In the genomic region with DNA sequence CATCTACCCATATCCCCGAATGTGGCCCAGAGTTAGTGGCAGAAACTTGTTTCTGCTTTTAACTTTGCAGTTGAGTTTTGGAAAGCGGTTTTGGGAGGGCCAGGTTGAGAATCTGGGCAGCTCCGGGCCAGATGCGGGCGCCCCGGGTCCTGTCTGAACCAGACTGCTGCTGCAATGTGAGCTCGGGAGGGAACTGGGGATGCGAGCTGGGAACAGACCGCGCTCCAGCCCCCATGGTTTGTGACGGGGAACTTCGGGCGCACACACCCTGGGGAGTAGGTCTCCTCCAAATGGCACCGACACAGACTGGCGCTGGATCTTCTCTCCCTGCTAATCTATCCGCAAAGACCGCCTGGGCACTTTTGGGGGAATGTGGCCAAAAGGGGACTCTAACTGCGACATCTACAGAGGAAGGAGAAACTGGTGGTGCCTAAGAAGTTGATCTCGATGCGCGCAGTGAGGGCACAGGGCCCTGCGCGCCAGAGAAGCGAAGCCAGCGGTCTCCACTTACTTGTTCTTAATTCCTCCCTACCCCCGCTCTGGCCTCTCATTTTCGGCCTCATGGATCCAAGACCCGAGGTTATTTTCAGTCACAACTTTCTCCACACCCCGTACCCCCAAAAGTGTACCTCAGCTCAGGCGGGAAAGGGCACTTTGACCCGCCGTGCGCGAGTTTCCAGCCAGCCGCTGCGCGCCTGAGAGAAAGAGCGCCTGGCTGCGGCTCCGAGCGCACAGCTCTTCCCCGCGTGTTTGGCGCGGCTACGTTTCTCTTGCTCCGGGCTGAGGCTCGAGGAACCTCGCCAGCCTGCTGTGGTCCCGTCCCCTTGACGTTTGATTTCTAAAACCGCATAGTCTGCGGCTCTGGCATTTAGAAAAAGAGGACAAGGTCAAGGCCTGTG, we compare ENCODE assay signal across 9 cellular contexts.
A peak's percentile ranks its signal among the peaks of the same experiment; 100 is the strongest.
DNase-seq lines count a peak whose midpoint lies in the region; ATAC-seq and TF ChIP-seq lines count a peak whose summit lies in the region.
"Had no signal": no experiment of that assay in that cellular context is flagged by ENCODE, and none has a peak within 500 bp of the region (broad histone marks: within the 10 kb centered on the region; RNA-seq: fewer than 3 reads in every experiment).

No MANE protein-coding gene starts in this region.

- H3K36me3 ChIP-seq in SK-N-SH (replicated peaks in 1 of 2; ENCODE audit: control insufficient read depth in 1 of 2, insufficient read depth in 2 of 2, low read length in 1 of 2): no peaks in the 10 kb centered on the region
- H3K36me3 ChIP-seq in heart left ventricle: no peaks in the 10 kb centered on the region
- H3K36me3 ChIP-seq in parathyroid adenoma (ENCODE audit: control insufficient read depth, insufficient read depth, low read length): no peaks in the 10 kb centered on the region

- intact Hi-C loops in heart left ventricle (cut with DNase I): loop anchor here in 3 of 10 donors (2.0 to 10.0 kb wide), 4 partner anchors 37 to 389 kb away; no protein-coding TSS in a partner anchor

- H3K9me3 Mint-ChIP-seq in activated CD8-positive, alpha-beta memory T cell treated with anti-CD3 and anti-CD28 coated beads, Interleukin-2, amount 10 ng/mL, durations not matched to agents 7 days and 5 days (ENCODE audit: low read depth): no peaks in the 10 kb centered on the region

- WGBS in SK-N-SH (ENCODE audit: low lambda C conversion rate): 52% methylated on average over 49 of the region's 53 CpGs
- WGBS in heart left ventricle, 4 donors: 15 to 31% (median 20%) methylated on average over 47 to 53 of the region's 53 CpGs

- peak overlapping the region; percentile 81 for H3K4me2 ChIP-seq in SK-N-SH
- H3K4me2 ChIP-seq in parathyroid adenoma (ENCODE audit: low read length): peak overlapping the region; percentile 89

- H4K20me1 ChIP-seq in SK-N-SH (ENCODE audit: insufficient read depth): no peaks in the 10 kb centered on the region

- TF ChIP-seq POLR2A in heart left ventricle (IDR thresholded peaks at IDR 0.05): no peak

- no peaks in the 10 kb centered on the region; the same call in 1 of the 2 replicates for H3K9me3 ChIP-seq in SK-N-SH
- no peaks in the 10 kb centered on the region for H3K9me3 ChIP-seq in heart left ventricle
- no peaks in the 10 kb centered on the region for H3K9me3 ChIP-seq in parathyroid adenoma (ENCODE audit: control insufficient read depth, low read length)

- no peak overlapping the region for H3K27ac Mint-ChIP-seq in activated CD8-positive, alpha-beta memory T cell treated with anti-CD3 and anti-CD28 coated beads, Interleukin-2, amount 10 ng/mL, durations not matched to agents 7 days and 5 days

- H2AFZ ChIP-seq in SK-N-SH (ENCODE audit: low read depth): peak overlapping the region; percentile 84; the same call in 1 of the 2 replicates
- no peak overlapping the region for H2AFZ ChIP-seq in parathyroid adenoma

- no peaks in the 10 kb centered on the region for H3K9me2 ChIP-seq in SK-N-SH

- H3K27me3 ChIP-seq in SK-N-SH (ENCODE audit: insufficient read depth) (no peaks in the 10 kb centered on the region), heart left ventricle (peaks cover 0 to 61% (median 26%) of the 10 kb centered on the region in 9 donors), parathyroid adenoma (ENCODE audit: control insufficient read depth, insufficient read depth, low read length) (no peaks in the 10 kb centered on the region)

- H3K4me3 ChIP-seq in SK-N-SH (ENCODE audit: low read depth in 2 of 2, low read length in 1 of 2) (peak overlapping the region; percentile 57 to 63), heart left ventricle (peak overlapping the region; percentile 28 to 65 (median 49)), parathyroid adenoma (ENCODE audit: low read depth, low read length) (peak overlapping the region; percentile 73)

- H3K79me2 ChIP-seq in SK-N-SH (ENCODE audit: insufficient read depth) (no peaks in the 10 kb centered on the region), parathyroid adenoma (peaks cover 27% of the 10 kb centered on the region)

- POLR2A ChIA-PET in SK-N-SH (lab: Yijun Ruan, JAX): no interaction called here

- no peak overlapping the region for H3K9ac ChIP-seq in SK-N-SH
- no peak overlapping the region for H3K9ac ChIP-seq in parathyroid adenoma

- DNase-seq in Daoy (ENCODE audit: low read depth) (peak; percentile 10), SK-N-SH (peak; percentile 59), heart left ventricle (peak in 1 of 5 donors; percentile 39), amniotic stem cell (lab: John Stamatoyannopoulos, UW) (no peak), HCEC 1CT (no peak)
- no peak for DNase-seq in activated CD8-positive, alpha-beta memory T cell treated with anti-CD3 and anti-CD28 coated beads, Interleukin-2, amount 10 ng/mL, durations not matched to agents 7 days and 5 days
- DNase-seq: activated CD4-positive, alpha-beta T cell treated with anti-CD3 and anti-CD28 coated beads, Interleukin-2, amount 50 U/mL, for 1 hour had no signal

- CTCF ChIA-PET in SK-N-SH (lab: Yijun Ruan, JAX): no interaction called here
- CTCF ChIA-PET in activated CD8-positive, alpha-beta memory T cell treated with anti-CD3 and anti-CD28 coated beads, Interleukin-2, amount 10 ng/mL, durations not matched to agents 7 days and 5 days (lab: Charles Lee): no interaction called here

- H3F3A ChIP-seq in SK-N-SH (replicated peaks; ENCODE audit: insufficient read depth): no peaks in the 10 kb centered on the region

- TF ChIP-seq CTCF in SK-N-SH (IDR thresholded peaks at IDR 0.05) (no peak), heart left ventricle (IDR thresholded peaks at IDR 0.05) (no peak), parathyroid adenoma (IDR thresholded peaks at IDR 0.05) (no peak)

- TF ChIP-seq EP300 in SK-N-SH (IDR thresholded peaks at IDR 0.05; ENCODE audit: borderline replicate concordance in 1 of 2, low read depth in 1 of 2, low read length in 1 of 2): no peak

- H3K27me3 Mint-ChIP-seq in activated CD8-positive, alpha-beta memory T cell treated with anti-CD3 and anti-CD28 coated beads, Interleukin-2, amount 10 ng/mL, durations not matched to agents 7 days and 5 days: peaks cover 70% of the 10 kb centered on the region

- TF ChIP-seq RAD21 in SK-N-SH (IDR thresholded peaks at IDR 0.05; ENCODE audit: low read length): no peak

- H3K4me1 ChIP-seq in SK-N-SH (ENCODE audit: control insufficient read depth in 1 of 2, insufficient read depth in 2 of 2, low read depth in 1 of 2, low read length in 1 of 2): peaks cover 0 to 9% of the 10 kb centered on the region in 2 experiments; a peak in 1 of 4 replicates
- H3K4me1 ChIP-seq in heart left ventricle: peaks cover 0 to 18% (median 0%) of the 10 kb centered on the region in 12 donors
- no peaks in the 10 kb centered on the region for H3K4me1 ChIP-seq in parathyroid adenoma

- H3K27ac ChIP-seq in SK-N-SH (ENCODE audit: low read depth in 2 of 2, low read length in 1 of 2) (no peak overlapping the region), heart left ventricle (peak overlapping the region in 9 of 12 donors; percentile 17 to 82 (median 63)), parathyroid adenoma (peak overlapping the region; percentile 96)

- no peaks in the 10 kb centered on the region for H3K4me1 Mint-ChIP-seq in activated CD8-positive, alpha-beta memory T cell treated with anti-CD3 and anti-CD28 coated beads, Interleukin-2, amount 10 ng/mL, durations not matched to agents 7 days and 5 days

- peaks cover 13% of the 10 kb centered on the region for H3K36me3 Mint-ChIP-seq in activated CD8-positive, alpha-beta memory T cell treated with anti-CD3 and anti-CD28 coated beads, Interleukin-2, amount 10 ng/mL, durations not matched to agents 7 days and 5 days

- ATAC-seq in heart left ventricle (peak; percentile 13 to 66 (median 45)), HG02798 (IDR thresholded peaks at IDR 0.05; ENCODE audit: poor library complexity, unreplicated experiment) (no peak)
- no peak for ATAC-seq in activated CD8-positive, alpha-beta memory T cell treated with anti-CD3 and anti-CD28 coated beads, Interleukin-2, amount 10 ng/mL, durations not matched to agents 7 days and 5 days

- H3K4me3 Mint-ChIP-seq in activated CD8-positive, alpha-beta memory T cell treated with anti-CD3 and anti-CD28 coated beads, Interleukin-2, amount 10 ng/mL, durations not matched to agents 7 days and 5 days: no peak overlapping the region

TF ChIP-seq in SK-N-SH, 30 proteins besides CTCF, POLR2A, EP300 and RAD21:
- no peak for TF ChIP-seq FOXM1 (IDR thresholded peaks at IDR 0.05; ENCODE audit: low read depth)
- TF ChIP-seq POLR2AphosphoS5 (IDR thresholded peaks at IDR 0.05; ENCODE audit: low read depth, low read length): no peak
- no peak for TF ChIP-seq GATA2 (CRISPR knock-in tag; IDR thresholded peaks at IDR 0.05)
- TF ChIP-seq GABPA (IDR thresholded peaks at IDR 0.05; ENCODE audit: low read depth): no peak
- no peak for TF ChIP-seq FOSL2 (IDR thresholded peaks at IDR 0.05; ENCODE audit: borderline replicate concordance, low read depth)
- no peak for TF ChIP-seq TCF12 (IDR thresholded peaks at IDR 0.05)
- TF ChIP-seq, protein P1, sequence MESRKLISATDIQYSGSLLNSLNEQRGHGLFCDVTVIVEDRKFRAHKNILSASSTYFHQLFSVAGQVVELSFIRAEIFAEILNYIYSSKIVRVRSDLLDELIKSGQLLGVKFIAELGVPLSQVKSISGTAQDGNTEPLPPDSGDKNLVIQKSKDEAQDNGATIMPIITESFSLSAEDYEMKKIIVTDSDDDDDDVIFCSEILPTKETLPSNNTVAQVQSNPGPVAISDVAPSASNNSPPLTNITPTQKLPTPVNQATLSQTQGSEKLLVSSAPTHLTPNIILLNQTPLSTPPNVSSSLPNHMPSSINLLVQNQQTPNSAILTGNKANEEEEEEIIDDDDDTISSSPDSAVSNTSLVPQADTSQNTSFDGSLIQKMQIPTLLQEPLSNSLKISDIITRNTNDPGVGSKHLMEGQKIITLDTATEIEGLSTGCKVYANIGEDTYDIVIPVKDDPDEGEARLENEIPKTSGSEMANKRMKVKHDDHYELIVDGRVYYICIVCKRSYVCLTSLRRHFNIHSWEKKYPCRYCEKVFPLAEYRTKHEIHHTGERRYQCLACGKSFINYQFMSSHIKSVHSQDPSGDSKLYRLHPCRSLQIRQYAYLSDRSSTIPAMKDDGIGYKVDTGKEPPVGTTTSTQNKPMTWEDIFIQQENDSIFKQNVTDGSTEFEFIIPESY (IDR thresholded peaks at IDR 0.05; ENCODE audit: borderline replicate concordance, low read depth): no peak

Comparison
In these comparisons a context has a peak if more than half of its experiments do, and no peak if none do; other contexts are left out.
1. DNase-seq: peak in Daoy (single experiment) and SK-N-SH (single experiment); none in activated CD8-positive, alpha-beta memory T cell treated with anti-CD3 and anti-CD28 coated beads, Interleukin-2, amount 10 ng/mL, durations not matched to agents 7 days and 5 days (single experiment), amniotic stem cell (single experiment) and HCEC 1CT (single experiment).
2. H3K27ac ChIP-seq: peak in heart left ventricle (9 of 12) and parathyroid adenoma (single experiment); none in SK-N-SH (0 of 2).
3. ATAC-seq: peak in heart left ventricle (4 of 4); none in activated CD8-positive, alpha-beta memory T cell treated with anti-CD3 and anti-CD28 coated beads, Interleukin-2, amount 10 ng/mL, durations not matched to agents 7 days and 5 days (single experiment) and HG02798 (single experiment).
4. Peak in every context shown above with its lines, with median percentiles within 50 percentile points of each other: H3K4me3 ChIP-seq.